ENCODE assay signal across 8 cellular contexts in genomic region chr11:34358666-34359547, GRCh38. TPM values are rescaled to one million over a fixed set of nuclear protein-coding genes. Genes with fewer than 3 reads are reported as not detected.
DNase-seq lines count a peak whose midpoint lies in the region; ATAC-seq and TF ChIP-seq lines count a peak whose summit lies in the region.

No MANE protein-coding gene starts in this region.

- H3K9me3 Mint-ChIP-seq in activated CD4-positive, alpha-beta memory T cell treated with anti-CD3 and anti-CD28 coated beads for 36 hours: no peaks in the 10 kb centered on the region

- peak overlapping the region; percentile 60 to 79 for H3K9ac ChIP-seq in duodenal mucosa (ENCODE audit: low read depth in 1 of 2, low read length in 2 of 2)

- H3K4me1 ChIP-seq in duodenal mucosa (ENCODE audit: control insufficient read depth in 1 of 2, insufficient read depth in 2 of 2, low read length in 2 of 2) (peaks cover 21 to 37% of the 10 kb centered on the region in 2 donors), right lobe of liver (peaks cover 0 to 28% (median 0%) of the 10 kb centered on the region in 4 donors)

- TF ChIP-seq CTCF in right lobe of liver (IDR thresholded peaks at IDR 0.05): peak; percentile 78 to 98 (median 80)

- H3K4me1 Mint-ChIP-seq in activated CD4-positive, alpha-beta memory T cell treated with anti-CD3 and anti-CD28 coated beads for 36 hours (ENCODE audit: low read depth): peaks cover 29% of the 10 kb centered on the region

- H3K27me3 Mint-ChIP-seq in activated CD4-positive, alpha-beta memory T cell treated with anti-CD3 and anti-CD28 coated beads for 36 hours: peaks cover 38% of the 10 kb centered on the region

- H3K27ac ChIP-seq in duodenal mucosa (ENCODE audit: low read depth, low read length): peak overlapping the region; percentile 30
- peak overlapping the region; percentile 60 to 92 (median 77) for H3K27ac ChIP-seq in right lobe of liver

- no peak for TF ChIP-seq POLR2A in right lobe of liver (IDR thresholded peaks at IDR 0.05)

- ATAC-seq in HG02981 (IDR thresholded peaks at IDR 0.05; ENCODE audit: unreplicated experiment): peak; percentile 12
- peak; percentile 51 to 73 (median 58) for ATAC-seq in right lobe of liver
- no peak for ATAC-seq in HG03378 (IDR thresholded peaks at IDR 0.05; ENCODE audit: unreplicated experiment)

- H3K36me3 ChIP-seq in duodenal mucosa (ENCODE audit: control insufficient read depth in 1 of 2, insufficient read depth in 2 of 2, low read length in 2 of 2) (no peaks in the 10 kb centered on the region), right lobe of liver (no peaks in the 10 kb centered on the region)

- WGBS in right lobe of liver (ENCODE audit: insufficient coverage, low coverage, low lambda C conversion rate, missing lambda C conversion rate): under 1% methylated on average over 21 of the region's 41 CpGs

- H3K4me3 Mint-ChIP-seq in activated CD4-positive, alpha-beta memory T cell treated with anti-CD3 and anti-CD28 coated beads for 36 hours: peak overlapping the region; percentile 77

- no peak overlapping the region for H3K27ac Mint-ChIP-seq in activated CD4-positive, alpha-beta memory T cell treated with anti-CD3 and anti-CD28 coated beads for 36 hours

- intact Hi-C loops in activated CD4-positive, alpha-beta memory T cell treated with anti-CD3 and anti-CD28 coated beads for 36 hours (cut with micrococcal nuclease): loop anchor here (1.0 to 5.0 kb wide), 11 partner anchors 114 to 586 kb away; partner anchors contain the start of genes CAPRIN1 and NAT10
- intact Hi-C loops in right lobe of liver (cut with DNase I): loop anchor here in 1 of 2 donors (5.0 kb wide), 1 partner anchor 187 kb away; no protein-coding TSS in a partner anchor

- H3K9me3 ChIP-seq in duodenal mucosa (ENCODE audit: control insufficient read depth in 1 of 2, low read length in 2 of 2) (no peaks in the 10 kb centered on the region), right lobe of liver (no peaks in the 10 kb centered on the region)

- POLR2A ChIA-PET in activated CD4-positive, alpha-beta memory T cell treated with anti-CD3 and anti-CD28 coated beads for 36 hours (lab: Charles Lee): interaction anchor here (1.9 kb wide), 1 partner anchor 254 kb away, joined by 6 read pairs; the partner anchor contains the start of gene NAT10

- H3K27me3 ChIP-seq in duodenal mucosa (ENCODE audit: control insufficient read depth in 1 of 2, insufficient read depth in 2 of 2, low read length in 2 of 2) (peaks cover 7 to 12% of the 10 kb centered on the region in 2 donors), right lobe of liver (no peaks in the 10 kb centered on the region)

- CTCF ChIA-PET in activated CD4-positive, alpha-beta memory T cell treated with anti-CD3 and anti-CD28 coated beads for 36 hours (lab: Charles Lee): interaction anchor here (1.1 to 7.1 kb wide), 14 partner anchors 108 to 369 kb away, joined by 3 to 167 read pairs (median 5); partner anchors contain the start of gene NAT10

- H3K4me3 ChIP-seq in duodenal mucosa (ENCODE audit: low read depth in 1 of 2, low read length in 2 of 2): peak overlapping the region; percentile 78 to 84
- H3K4me3 ChIP-seq in right lobe of liver: peak overlapping the region; percentile 42 to 51 (median 49)

- H3K36me3 Mint-ChIP-seq in activated CD4-positive, alpha-beta memory T cell treated with anti-CD3 and anti-CD28 coated beads for 36 hours: peaks cover 1% of the 10 kb centered on the region

- DNase-seq in DMS 273 treated with DMSO at 0.1 percent for 48 hours (lab: John Stamatoyannopoulos, UW) (peak; percentile 35), NCI-H774 (lab: John Stamatoyannopoulos, UW) (peak; percentile 70), right lobe of liver (peak; percentile 87 to 95 (median 94))
- peak; percentile 84 for DNase-seq in activated CD4-positive, alpha-beta memory T cell treated with anti-CD3 and anti-CD28 coated beads for 36 hours
- peak; percentile 68 to 69 for DNase-seq in stimulated activated CD4-positive, alpha-beta T cell treated with anti-CD3 and anti-CD28 coated beads, Interleukin-2, amount 100 ng/mL, for 48 hours

RNA-seq across cellular contexts. Expression of gene ABTB2, which starts 1.1 kb away (rescaled TPM):
- total RNA-seq in activated CD4-positive, alpha-beta memory T cell treated with anti-CD3 and anti-CD28 coated beads for 36 hours: 1 to 10 TPM; 1.8 to 1.9 TPM
- total RNA-seq in right lobe of liver: 10 to 100 TPM in 3 of 6 experiments, 1 to 10 TPM in 3; 6.0 to 14.9 (median 10.0) TPM

Comparison
In these comparisons a context has a peak if more than half of its experiments do, and no peak if none do; other contexts are left out.
1. DNase-seq: peak in every context shown above with its lines; median percentile 94 in right lobe of liver; 84 in activated CD4-positive, alpha-beta memory T cell treated with anti-CD3 and anti-CD28 coated beads for 36 hours; 70 in NCI-H774; 68 in stimulated activated CD4-positive, alpha-beta T cell treated with anti-CD3 and anti-CD28 coated beads, Interleukin-2, amount 100 ng/mL, for 48 hours; 35 in DMS 273 treated with DMSO at 0.1 percent for 48 hours.